ENCODE assay signal across 8 cellular contexts in the genomic region with DNA sequence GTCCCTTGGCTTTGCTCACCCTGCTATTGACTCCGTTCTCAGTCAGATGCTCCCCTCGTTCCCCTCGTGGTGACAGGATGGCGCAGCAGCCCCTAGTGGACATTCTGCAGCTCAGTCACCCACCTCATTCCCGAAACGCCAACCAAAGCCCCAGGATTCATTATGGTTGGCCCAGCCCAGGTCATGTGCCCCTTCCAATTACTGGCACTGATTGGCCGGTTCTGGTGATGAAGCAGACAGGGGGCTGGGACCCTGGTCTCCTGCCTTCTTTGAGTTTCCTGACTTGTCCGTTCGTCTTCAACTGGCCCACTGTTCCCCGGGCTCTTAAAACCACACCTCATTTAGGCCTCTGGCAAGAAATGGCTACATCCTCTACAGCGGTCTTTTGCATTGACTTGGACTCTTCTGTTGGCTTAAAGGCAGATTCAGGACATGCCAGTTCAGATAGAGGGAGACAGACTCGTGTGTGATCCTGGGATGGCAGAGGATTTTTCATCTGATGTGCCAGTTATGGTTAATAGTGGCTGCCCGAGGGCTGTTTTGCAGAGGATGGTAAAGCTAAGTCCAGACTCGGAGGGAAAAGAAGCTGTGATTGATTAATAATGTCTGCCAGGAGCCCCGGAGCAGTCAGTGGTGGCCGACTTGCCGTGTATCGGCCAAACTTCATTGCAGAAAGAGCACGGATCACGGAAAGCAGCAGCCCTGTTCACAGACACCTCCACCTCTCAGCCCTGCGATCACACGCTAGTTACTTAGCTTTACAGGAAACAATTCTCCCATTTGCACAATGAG. TPM values are rescaled to one million over a fixed set of nuclear protein-coding genes. Genes with fewer than 3 reads are reported as not detected.
DNase-seq lines count a peak whose midpoint lies in the region; ATAC-seq and TF ChIP-seq lines count a peak whose summit lies in the region.

No MANE protein-coding gene starts in this region.

- H3K9ac ChIP-seq in GM23248: no peak overlapping the region

- WGBS in right cardiac atrium: 22% methylated on average over 22 of the region's 22 CpGs
- 78 to 79% methylated on average over 22 of the region's 22 CpGs for WGBS in GM23248 (ENCODE audit: low coverage in 1 of 2, low lambda C conversion rate in 2 of 2, missing lambda C conversion rate in 2 of 2), 2 experiments

- in situ Hi-C loops in GM23248 (cut with MboI): no loop called here

- no peak overlapping the region for H2AFZ ChIP-seq in GM23248

- POLR2A ChIA-PET in CD4-positive, alpha-beta T cell (lab: Charles Lee): no interaction called here

- TF ChIP-seq CTCF in CD4-positive, alpha-beta T cell (IDR thresholded peaks at IDR 0.05): no peak
- TF ChIP-seq CTCF in foreskin fibroblast (IDR thresholded peaks at IDR 0.05; ENCODE audit: low read depth, low read length): no peak

- peaks cover 5% of the 10 kb centered on the region for H3K9me3 ChIP-seq in CD4-positive, alpha-beta T cell (ENCODE audit: control insufficient read depth, low read length)
- H3K9me3 ChIP-seq in right cardiac atrium (ENCODE audit: control insufficient read depth, low read length) (no peaks in the 10 kb centered on the region), GM23248 (ENCODE audit: low read depth) (peaks cover 4% of the 10 kb centered on the region)

- no peak overlapping the region for H3K4me2 ChIP-seq in GM23248 (ENCODE audit: unreplicated experiment)

- no peaks in the 10 kb centered on the region for H3K36me3 ChIP-seq in GM23248 (ENCODE audit: low read depth)

- no peaks in the 10 kb centered on the region for H3K4me1 Mint-ChIP-seq in CD4-positive, alpha-beta T cell (ENCODE audit: low read depth)

- no peaks in the 10 kb centered on the region for H3K4me1 ChIP-seq in right cardiac atrium (ENCODE audit: control insufficient read depth, insufficient read depth, low read length)
- H3K4me1 ChIP-seq in GM23248 (ENCODE audit: insufficient read depth): peaks cover 8% of the 10 kb centered on the region

- CTCF ChIA-PET in CD4-positive, alpha-beta T cell (lab: Charles Lee): no interaction called here

- no peaks in the 10 kb centered on the region for H3K27me3 Mint-ChIP-seq in CD4-positive, alpha-beta T cell

- no peak overlapping the region for H3K4me3 Mint-ChIP-seq in CD4-positive, alpha-beta T cell

- H3K27ac ChIP-seq in CD4-positive, alpha-beta T cell (ENCODE audit: low read depth, low read length): no peak overlapping the region
- H3K27ac ChIP-seq in right cardiac atrium (ENCODE audit: low read length): peak overlapping the region; percentile 76
- H3K27ac ChIP-seq in GM23248: no peak overlapping the region

- H3K9me2 ChIP-seq in GM23248 (ENCODE audit: insufficient read depth): no peaks in the 10 kb centered on the region

- H3K79me2 ChIP-seq in GM23248 (ENCODE audit: insufficient read depth): no peaks in the 10 kb centered on the region

- no peak overlapping the region for H3K27ac Mint-ChIP-seq in CD4-positive, alpha-beta T cell

- H3K27me3 ChIP-seq in CD4-positive, alpha-beta T cell (ENCODE audit: control insufficient read depth, insufficient read depth, low read length): no peaks in the 10 kb centered on the region
- H3K27me3 ChIP-seq in right cardiac atrium (ENCODE audit: control insufficient read depth, insufficient read depth) (no peaks in the 10 kb centered on the region), GM23248 (replicated peaks; ENCODE audit: insufficient read depth) (no peaks in the 10 kb centered on the region)

- ATAC-seq in CD4-positive, alpha-beta T cell (ENCODE audit: poor library complexity): no peak
- ATAC-seq in right cardiac atrium: peak; percentile 85

- H3K4me3 ChIP-seq in Jurkat, Clone E6-1 (ENCODE audit: low read length): peak overlapping the region; percentile 61
- peak overlapping the region; percentile 60 for H3K4me3 ChIP-seq in right cardiac atrium (ENCODE audit: low read length)
- peak overlapping the region; percentile 36 for H3K4me3 ChIP-seq in skeletal muscle cell (ENCODE audit: low read depth, low read length)
- no peak overlapping the region for H3K4me3 ChIP-seq in GM23248
- no peak overlapping the region for H3K4me3 ChIP-seq in foreskin fibroblast (ENCODE audit: low read depth in 1 of 2, low read length in 2 of 2)

- no peaks in the 10 kb centered on the region for H3K36me3 Mint-ChIP-seq in CD4-positive, alpha-beta T cell (ENCODE audit: low read depth)

- H3K9me3 Mint-ChIP-seq in CD4-positive, alpha-beta T cell: peaks cover 4% of the 10 kb centered on the region

- DNase-seq in CD4-positive, alpha-beta T cell: peak in 8 of 10 experiments; percentile 26 to 55 (median 44)
- DNase-seq in Jurkat, Clone E6-1 (ENCODE audit: low read depth, low spot score): peak; percentile 89
- peak; percentile 72 for DNase-seq in activated naive CD4-positive, alpha-beta T cell treated with anti-CD3 and anti-CD28 coated beads, Interleukin-2, amount 50 U/mL, for 16 hours
- DNase-seq in right cardiac atrium: peak; percentile 38 to 81 (median 61)
- DNase-seq in skeletal muscle cell (ENCODE audit: low read depth): no peak
- no peak for DNase-seq in NCI-H2081 (lab: John Stamatoyannopoulos, UW)
- no peak for DNase-seq in GM23248
- DNase-seq in foreskin fibroblast: no peak

- intact Hi-C loops in CD4-positive, alpha-beta T cell (cut with DNase I, micrococcal nuclease): no loop called here
- intact Hi-C loops in right cardiac atrium (cut with DNase I): no loop called here

- H3F3A ChIP-seq in GM23248 (ENCODE audit: insufficient read depth): peaks cover 5% of the 10 kb centered on the region; the same call in 1 of the 2 replicates

- no peaks in the 10 kb centered on the region for H4K20me1 ChIP-seq in GM23248 (ENCODE audit: insufficient read depth)

RNA-seq across cellular contexts. Expression of a gene that starts 37.8 kb away (rescaled TPM):
- 1 to 10 TPM; 6.5 to 6.9 TPM for total RNA-seq in CD4-positive, alpha-beta T cell
- 45.3 TPM for polyA plus RNA-seq in Jurkat, Clone E6-1 (2012; ENCODE audit: insufficient read depth, insufficient read length)
- total RNA-seq in right cardiac atrium: 10 to 100 TPM; 13.5 to 16.5 (median 15.2) TPM
- polyA plus RNA-seq in right cardiac atrium: 17.8 TPM
- 9.4 and 10.4 TPM in 2 replicates for total RNA-seq in GM23248 (2014; rRNA removed; shearing (Covaris generic))
- 32.3 and 32.4 TPM in 2 replicates for polyA plus RNA-seq in GM23248 (2016; fragmentation: Nextera tagmentation; extraction: Ambion mirVana)

RNA-seq across cellular contexts. Expression of a gene that starts 38.1 kb away (rescaled TPM):
- 10 to 100 TPM; 59.2 to 65.1 TPM for total RNA-seq in CD4-positive, alpha-beta T cell
- polyA plus RNA-seq in Jurkat, Clone E6-1 (2012; ENCODE audit: insufficient read depth, insufficient read length): 24.8 TPM
- total RNA-seq in right cardiac atrium: 10 to 100 TPM; 10.7 to 16.1 (median 14.4) TPM
- polyA plus RNA-seq in right cardiac atrium (8.8 TPM), GM23248 (2016; fragmentation: Nextera tagmentation; extraction: Ambion mirVana) (42.4 and 44.1 TPM in 2 replicates)
- total RNA-seq in GM23248 (2014; rRNA removed; shearing (Covaris generic)): 62.1 and 76.4 TPM in 2 replicates

Comparison
In these comparisons a context has a peak if more than half of its experiments do, and no peak if none do; other contexts are left out.
1. DNase-seq: peak in CD4-positive, alpha-beta T cell (8 of 10), Jurkat, Clone E6-1 (single experiment), activated naive CD4-positive, alpha-beta T cell treated with anti-CD3 and anti-CD28 coated beads, Interleukin-2, amount 50 U/mL, for 16 hours (single experiment) and right cardiac atrium (3 of 3); none in skeletal muscle cell (single experiment), NCI-H2081 (0 of 2), GM23248 (single experiment) and foreskin fibroblast (0 of 2).
2. H3K4me3 ChIP-seq: peak in Jurkat, Clone E6-1 (single experiment), right cardiac atrium (single experiment) and skeletal muscle cell (single experiment); none in GM23248 (single experiment) and foreskin fibroblast (0 of 2).